In genomic region chr2:175690113-175690716, GRCh38 we compare ENCODE assay signal across 8 cellular contexts.
A peak's percentile ranks its signal among the peaks of the same experiment; 100 is the strongest.
DNase-seq lines count a peak whose midpoint lies in the region; ATAC-seq, FAIRE-seq and TF ChIP-seq lines count a peak whose summit lies in the region.

No MANE protein-coding gene starts in this region.

- ATAC-seq in HG02884 (IDR thresholded peaks at IDR 0.05; ENCODE audit: unreplicated experiment), result peak; percentile 72

- H3K27ac Mint-ChIP-seq in brain, result peak overlapping the region in 1 of 5 experiments; percentile 54

- H3K9me3 Mint-ChIP-seq in brain, result peaks cover 0 to 5% (median 2%) of the 10 kb centered on the region in 5 experiments

- H3K4me3 ChIP-seq in AG04449 (ENCODE audit: low read depth, low read length), result no peak overlapping the region

- DNase-seq in AG04449 (ENCODE audit: low read depth, low spot score) (peak; percentile 24), GDM1 (lab: John Stamatoyannopoulos, UW) (peak; percentile 24), NCI-H446 treated with DMSO at 0.1 percent for 48 hours (lab: John Stamatoyannopoulos, UW) (peak; percentile 32), stromal cell of bone marrow (ENCODE audit: low read depth) (peak; percentile 40), activated gamma-delta T cell treated with Interleukin-2 at 50 U/mL for 16 hours (no peak)

- no peak overlapping the region for H3K4me3 Mint-ChIP-seq in brain

- peak; percentile 35 for TF ChIP-seq CTCF in AG04449 (IDR thresholded peaks at IDR 0.05; ENCODE audit: insufficient read depth, low read length, missing control alignments)
- peak; percentile 89 for TF ChIP-seq CTCF in brain (conservative IDR thresholded peaks at IDR 0.05)

- CTCF ChIA-PET in AG04449 (lab: Yijun Ruan, JAX), result interaction anchor here (0.7 to 6.8 kb wide), 30 partner anchors 8 to 1458 kb away, joined by 3 to 115 read pairs (median 3); partner anchors contain the start of genes EVX2 and HOXD13

- no peaks in the 10 kb centered on the region for H3K36me3 Mint-ChIP-seq in brain

- POLR2A ChIA-PET in AG04449 (lab: Yijun Ruan, JAX), result no interaction called here

- H3K27me3 Mint-ChIP-seq in brain, result no peaks in the 10 kb centered on the region

- peak; percentile 96 for FAIRE-seq in islet of Langerhans (lab: Jason Lieb, UNC)

- H3K4me1 Mint-ChIP-seq in brain, result peaks cover 39% of the 10 kb centered on the region
